In the genomic region with DNA sequence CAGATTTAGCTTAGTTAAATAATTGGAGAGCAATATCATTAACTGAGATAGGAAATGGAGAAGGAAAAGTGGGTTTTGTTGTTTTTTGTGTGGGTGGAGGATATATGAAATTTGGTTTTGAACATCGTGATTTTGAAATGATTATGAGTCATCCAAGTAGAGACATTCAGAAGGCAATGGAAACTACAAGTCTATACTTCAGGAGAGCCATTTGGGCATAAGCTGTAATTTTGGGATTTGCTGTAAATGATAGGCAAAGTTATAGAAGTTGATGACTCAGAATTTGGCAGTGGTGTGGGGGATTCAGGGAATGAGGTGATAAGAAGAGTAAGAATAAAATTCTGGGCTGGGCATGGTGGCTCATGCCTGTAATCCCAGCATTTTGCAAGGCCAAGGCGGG, we compare ENCODE assay signal across 31 cellular contexts.
"Had no signal": no experiment of that assay in that cellular context is flagged by ENCODE, and none has a peak within 500 bp of the region (broad histone marks: within the 10 kb centered on the region; RNA-seq: fewer than 3 reads in every experiment).

No MANE protein-coding gene starts in this region.

- H3K27ac Mint-ChIP-seq: activated CD4-positive, alpha-beta T cell treated with anti-CD3 and anti-CD28 coated beads for 36 hours; activated CD8-positive, alpha-beta memory T cell treated with anti-CD3 and anti-CD28 coated beads, Interleukin-2, amount 10 ng/mL, durations not matched to agents 7 days and 5 days; activated CD8-positive, alpha-beta T cell treated with anti-CD3 and anti-CD28 coated beads, Interleukin-2, amount 10 ng/mL, durations not matched to agents 7 days and 5 days; activated naive CD4-positive, alpha-beta T cell treated with anti-CD3 and anti-CD28 coated beads, Interleukin-2, amount 50 U/mL, for 72 hours; effector memory CD8-positive, alpha-beta T cell; memory B cell; naive thymus-derived CD4-positive, alpha-beta T cell; stimulated activated memory B cell treated with anti-CD40 and anti-IgM and Interleukin-4, amounts not matched to agents 10 μg/mL and 1 μg/mL and 100 μg/mL, for 72 hours; stimulated activated naive CD8-positive, alpha-beta T cell treated with anti-CD3 and anti-CD28 coated beads, Interleukin-15, amount 100 ng/mL, for 72 hours; type B pancreatic cell had no signal

- H3K9me3 Mint-ChIP-seq: activated naive CD4-positive, alpha-beta T cell treated with anti-CD3 and anti-CD28 coated beads, Interleukin-2, amount 50 U/mL, for 72 hours; effector memory CD8-positive, alpha-beta T cell; stimulated activated memory B cell treated with anti-CD40 and anti-IgM and Interleukin-4, amounts not matched to agents 10 μg/mL and 1 μg/mL and 100 μg/mL, for 72 hours; stimulated activated naive CD8-positive, alpha-beta T cell treated with anti-CD3 and anti-CD28 coated beads, Interleukin-15, amount 100 ng/mL, for 72 hours; type B pancreatic cell had no signal

- H3K4me3 Mint-ChIP-seq: activated CD4-positive, alpha-beta T cell treated with anti-CD3 and anti-CD28 coated beads for 36 hours; activated CD8-positive, alpha-beta memory T cell treated with anti-CD3 and anti-CD28 coated beads, Interleukin-2, amount 10 ng/mL, durations not matched to agents 7 days and 5 days; activated CD8-positive, alpha-beta T cell treated with anti-CD3 and anti-CD28 coated beads, Interleukin-2, amount 10 ng/mL, durations not matched to agents 7 days and 5 days; effector memory CD8-positive, alpha-beta T cell; memory B cell; naive thymus-derived CD4-positive, alpha-beta T cell; neural crest cell; stimulated activated memory B cell treated with anti-CD40 and anti-IgM and Interleukin-4, amounts not matched to agents 10 μg/mL and 1 μg/mL and 100 μg/mL, for 72 hours; stimulated activated naive CD8-positive, alpha-beta T cell treated with anti-CD3 and anti-CD28 coated beads, Interleukin-15, amount 100 ng/mL, for 72 hours; type B pancreatic cell had no signal

- H3K4me3 ChIP-seq: cardiac muscle cell, coronary artery, dorsolateral prefrontal cortex, heart right ventricle, pancreas, psoas muscle, sigmoid colon, smooth muscle cell, uterus had no signal

- H3K36me3 Mint-ChIP-seq: activated CD8-positive, alpha-beta memory T cell treated with anti-CD3 and anti-CD28 coated beads, Interleukin-2, amount 10 ng/mL, durations not matched to agents 7 days and 5 days; activated naive CD4-positive, alpha-beta T cell treated with anti-CD3 and anti-CD28 coated beads, Interleukin-2, amount 50 U/mL, for 72 hours; memory B cell; naive thymus-derived CD4-positive, alpha-beta T cell; stimulated activated memory B cell treated with anti-CD40 and anti-IgM and Interleukin-4, amounts not matched to agents 10 μg/mL and 1 μg/mL and 100 μg/mL, for 72 hours; type B pancreatic cell had no signal

- H3K27me3 Mint-ChIP-seq: stimulated activated naive CD8-positive, alpha-beta T cell treated with anti-CD3 and anti-CD28 coated beads, Interleukin-15, amount 100 ng/mL, for 72 hours had no signal

- DNase-seq: activated CD4-positive, alpha-beta T cell treated with anti-CD3 and anti-CD28 coated beads for 36 hours; activated CD4-positive, CD25-positive, alpha-beta regulatory T cell; activated CD8-positive, alpha-beta memory T cell treated with anti-CD3 and anti-CD28 coated beads, Interleukin-2, amount 10 ng/mL, durations not matched to agents 7 days and 5 days; activated CD8-positive, alpha-beta T cell treated with anti-CD3 and anti-CD28 coated beads, Interleukin-2, amount 10 ng/mL, durations not matched to agents 7 days and 5 days; activated naive CD4-positive, alpha-beta T cell; activated T-cell treated with anti-CD3 and anti-CD28 coated beads, Interleukin-2, amount 50 U/mL, for 48 hours; cerebellar nuclear complex; dorsolateral prefrontal cortex; effector memory CD8-positive, alpha-beta T cell; foreskin melanocyte; heart right ventricle; midbrain; naive thymus-derived CD4-positive, alpha-beta T cell; nucleus accumbens; pancreas; psoas muscle; sigmoid colon; stimulated activated CD4-positive, alpha-beta T cell treated with anti-CD3 and anti-CD28 coated beads, Interleukin-1b, Interleukin-23, amount 100 ng/mL, for 48 hours; stimulated activated CD4-positive, alpha-beta T cell treated with anti-CD3 and anti-CD28 coated beads, Interleukin-4, amount 100 ng/mL, for 4 hours; stimulated activated CD8-positive, alpha-beta memory T cell treated with anti-CD3 and anti-CD28 coated beads, Interleukin-4, amount 100 ng/mL, for 48 hours; stimulated activated naive CD8-positive, alpha-beta T cell treated with anti-CD3 and anti-CD28 coated beads, Interleukin-15, amount 100 ng/mL, for 72 hours; substantia nigra; uterus had no signal

- H3K4me1 Mint-ChIP-seq: activated CD4-positive, alpha-beta T cell treated with anti-CD3 and anti-CD28 coated beads for 36 hours; activated CD8-positive, alpha-beta memory T cell treated with anti-CD3 and anti-CD28 coated beads, Interleukin-2, amount 10 ng/mL, durations not matched to agents 7 days and 5 days; memory B cell; naive thymus-derived CD4-positive, alpha-beta T cell; neural crest cell; stimulated activated memory B cell treated with anti-CD40 and anti-IgM and Interleukin-4, amounts not matched to agents 10 μg/mL and 1 μg/mL and 100 μg/mL, for 72 hours; stimulated activated naive CD8-positive, alpha-beta T cell treated with anti-CD3 and anti-CD28 coated beads, Interleukin-15, amount 100 ng/mL, for 72 hours had no signal
